Comparison of ENCODE assay signal across 10 cellular contexts in the genomic region with DNA sequence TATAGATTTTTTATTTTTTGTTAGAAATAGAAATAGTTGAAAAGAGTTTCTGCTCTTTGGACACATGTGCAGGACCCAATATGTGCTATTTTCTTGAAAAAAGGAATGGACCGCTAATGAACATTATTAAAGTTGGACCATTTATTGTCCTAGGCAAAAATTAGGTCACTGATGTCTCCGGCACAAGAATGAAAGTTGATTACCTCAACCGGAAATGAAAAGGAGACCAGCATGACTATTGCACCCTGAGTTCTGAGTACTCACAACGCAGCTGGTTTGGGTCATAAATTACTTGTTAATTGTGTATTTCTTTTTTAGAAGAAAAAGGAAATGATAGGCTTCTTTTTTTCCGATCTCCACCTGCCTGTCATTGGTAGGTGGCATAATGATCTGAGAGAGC.
DNase-seq lines count a peak whose midpoint lies in the region; ATAC-seq, FAIRE-seq and TF ChIP-seq lines count a peak whose summit lies in the region.
"Had no signal": no experiment of that assay in that cellular context is flagged by ENCODE, and none has a peak within 500 bp of the region (broad histone marks: within the 10 kb centered on the region; RNA-seq: fewer than 3 reads in every experiment).

No MANE protein-coding gene starts in this region.

- in situ Hi-C loops in GM13976 (cut with MboI; ENCODE audit: low sequenced_read_pairs, unreplicated experiment) = no loop called here

- no peak for TF ChIP-seq POLR2A in GM12892 (IDR thresholded peaks at IDR 0.05; ENCODE audit: low read depth, low read length)

- no peak for FAIRE-seq in GM12892 (lab: Jason Lieb, UNC)
- FAIRE-seq: D721Med had no signal

- no peak overlapping the region for H3K27ac Mint-ChIP-seq in endothelial cell (ENCODE audit: unreplicated experiment)

- no peaks in the 10 kb centered on the region for H3K9me3 Mint-ChIP-seq in endothelial cell (ENCODE audit: unreplicated experiment)

- peak; percentile 24 for DNase-seq in GM13976 (ENCODE audit: low spot score)
- DNase-seq in RPMI8226 = peak; percentile 5
- no peak for DNase-seq in GM12892 (ENCODE audit: insufficient read length)
- DNase-seq in OCI-M2 (lab: John Stamatoyannopoulos, UW; ENCODE audit: unreplicated experiment) = no peak
- no peak for DNase-seq in DMS79 (lab: John Stamatoyannopoulos, UW)
- DNase-seq in endothelial cell (ENCODE audit: low spot score) = no peak
- DNase-seq: NCI-H446 treated with DMSO at 0.1 percent for 48 hours had no signal

- ATAC-seq in GM21360 (IDR thresholded peaks at IDR 0.05; ENCODE audit: unreplicated experiment) (peak; percentile 73), HG03108 (IDR thresholded peaks at IDR 0.05; ENCODE audit: unreplicated experiment) (peak; percentile 88)

- TF ChIP-seq CTCF in GM13976 (IDR thresholded peaks at IDR 0.05; ENCODE audit: borderline replicate concordance, control extremely low read depth, extremely low read depth, insufficient read depth, missing control alignments) (no peak), endothelial cell (IDR thresholded peaks at IDR 0.05; ENCODE audit: unreplicated experiment) (no peak)

- no peaks in the 10 kb centered on the region for H3K4me1 Mint-ChIP-seq in endothelial cell (ENCODE audit: unreplicated experiment)

- H3K27me3 Mint-ChIP-seq in endothelial cell (ENCODE audit: unreplicated experiment) = no peaks in the 10 kb centered on the region

- no peak overlapping the region for H3K4me3 Mint-ChIP-seq in endothelial cell (ENCODE audit: unreplicated experiment)

- no peaks in the 10 kb centered on the region for H3K36me3 Mint-ChIP-seq in endothelial cell (ENCODE audit: low read depth, unreplicated experiment)

Comparison
In these comparisons a context has a peak if more than half of its experiments do, and no peak if none do; other contexts are left out.
1. DNase-seq: peak in GM13976 (single experiment) and RPMI8226 (single experiment); none in GM12892 (single experiment), OCI-M2 (single experiment), DMS79 (single experiment) and endothelial cell (single experiment).